In the genomic region with DNA sequence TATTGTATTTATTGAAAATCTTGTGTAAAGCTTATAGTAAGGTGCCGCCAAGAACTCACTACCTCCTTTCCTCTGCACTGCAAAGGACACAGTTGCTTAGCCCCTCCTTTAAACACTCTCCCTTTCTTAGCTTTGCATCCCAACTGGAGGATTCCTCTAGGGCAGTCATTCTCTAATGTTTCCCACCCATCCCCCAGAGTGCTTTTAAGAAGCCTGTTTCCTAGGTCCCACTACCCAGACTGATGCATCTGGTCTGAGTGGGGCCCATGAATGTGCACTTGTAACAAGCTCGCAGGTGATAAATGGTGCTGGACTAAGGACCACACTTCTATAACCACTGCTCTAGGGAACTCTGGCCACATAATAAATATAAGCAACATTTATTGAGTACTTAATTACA, we compare ENCODE assay signal across 31 cellular contexts. TPM values are rescaled to one million over a fixed set of nuclear protein-coding genes. Genes with fewer than 3 reads are reported as not detected.
DNase-seq lines count a peak whose midpoint lies in the region; ATAC-seq, FAIRE-seq and TF ChIP-seq lines count a peak whose summit lies in the region.
"Had no signal": no experiment of that assay in that cellular context is flagged by ENCODE, and none has a peak within 500 bp of the region (broad histone marks: within the 10 kb centered on the region; RNA-seq: fewer than 3 reads in every experiment).

No MANE protein-coding gene starts in this region.

- peaks cover 76% of the 10 kb centered on the region for H3K4me1 ChIP-seq in A549
- peaks cover 30% of the 10 kb centered on the region for H3K4me1 ChIP-seq in HEK293 (ENCODE audit: control insufficient read depth, insufficient read depth, low read length)
- H3K4me1 ChIP-seq in PC-9 (replicated peaks; ENCODE audit: insufficient read depth) = peaks cover 29% of the 10 kb centered on the region

- no peaks in the 10 kb centered on the region for H3K27me3 ChIP-seq in PC-9 (ENCODE audit: insufficient read depth, low read depth)
- H3K27me3 ChIP-seq: BLaER1, left lung, ovary, testis had no signal

- no peak overlapping the region for H2AFZ ChIP-seq in PC-9

- H3K27ac ChIP-seq in A549 = peak overlapping the region; percentile 6 to 63; a peak in 4 of 6 replicates
- H3K27ac ChIP-seq in HEK293 (ENCODE audit: extremely low read depth, low read depth, low read length) = no peak overlapping the region
- peak overlapping the region; percentile 39 for H3K27ac ChIP-seq in PC-9
- H3K27ac ChIP-seq: BLaER1, ovary, testis had no signal

- FAIRE-seq in A549 (lab: Jason Lieb, UNC) = no peak
- FAIRE-seq: endothelial cell of umbilical vein, GM12891 had no signal

- H3K36me3 ChIP-seq in HEK293 (ENCODE audit: control insufficient read depth in 2 of 2, insufficient read depth in 1 of 2, low read length in 2 of 2) = peaks cover 5 to 27% of the 10 kb centered on the region in 2 experiments; a peak in 2 of 3 replicates
- H3K36me3 ChIP-seq in PC-9 (ENCODE audit: low read depth) = peaks cover 70% of the 10 kb centered on the region
- H3K36me3 ChIP-seq: ovary had no signal

- no TSS peak for BruUV-seq in PC-9 (replicated peaks; lab: Mats Ljungman, UMichigan)

- no peak for DNase-seq in A549 (ENCODE audit: low read depth in 1 of 2, low spot score in 1 of 2)
- DNase-seq in PC-9 = no peak
- DNase-seq in iPS-NIHi11 (ENCODE audit: low spot score) = peak; percentile 35
- no peak for DNase-seq in RKO (ENCODE audit: low spot score)
- DNase-seq: ACHN; activated CD4-positive, alpha-beta memory T cell treated with anti-CD3 and anti-CD28 coated beads for 36 hours; COR-L47; DND-41; head of caudate nucleus; HFFc6; immature natural killer cell; left lung; naive thymus-derived CD8-positive, alpha-beta T cell; NCI-H1105 treated with DMSO at 0.1 percent for 48 hours; OCI-M1; ovary; right cardiac atrium; Right ventricle myocardium superior; stimulated activated CD4-positive, alpha-beta T cell treated with anti-CD3 and anti-CD28 coated beads, Interleukin-12 subunit alpha, Interleukin-12 subunit beta, amount 100 ng/mL, for 4 hours; stimulated activated CD4-positive, alpha-beta T cell treated with anti-CD3 and anti-CD28 coated beads, Interleukin-4, amount 100 ng/mL, for 24 hours; stimulated activated naive CD4-positive, alpha-beta T cell; SW 1271; testis had no signal

- H3F3A ChIP-seq in PC-9 (ENCODE audit: insufficient read depth, low read depth) = peaks cover 66% of the 10 kb centered on the region

- H3K4me2 ChIP-seq in A549 = peak overlapping the region; percentile 27
- no peak overlapping the region for H3K4me2 ChIP-seq in PC-9
- H3K4me2 ChIP-seq: BLaER1 had no signal

- no peak for TF ChIP-seq EP300 in A549 (IDR thresholded peaks at IDR 0.05)

- no peak for TF ChIP-seq POLR2A in A549 (IDR thresholded peaks at IDR 0.05; ENCODE audit: low read length)

- TF ChIP-seq CTCF in A549 (IDR thresholded peaks at IDR 0.05) (no peak), HEK293 (tag by site-specific recombination; IDR thresholded peaks at IDR 0.05) (no peak), PC-9 (conservative IDR thresholded peaks at IDR 0.05) (no peak)

- H4K20me1 ChIP-seq in PC-9 (ENCODE audit: insufficient read depth) = peaks cover 69% of the 10 kb centered on the region

- no peaks in the 10 kb centered on the region for H3K9me3 ChIP-seq in A549
- no peaks in the 10 kb centered on the region for H3K9me3 ChIP-seq in HEK293 (ENCODE audit: control insufficient read depth, insufficient read depth, low read depth, low read length)
- H3K9me3 ChIP-seq in PC-9 (ENCODE audit: insufficient read depth, low read depth) = no peaks in the 10 kb centered on the region
- H3K9me3 ChIP-seq: BLaER1, ovary, testis had no signal

- CTCF ChIA-PET in A549 (lab: Yijun Ruan, JAX) = interaction anchor here (0.7 to 3.3 kb wide), 14 partner anchors 9 to 230 kb away, joined by 3 to 9 read pairs (median 4); no protein-coding TSS in a partner anchor
- CTCF ChIA-PET in HEK293 (lab: Yijun Ruan, JAX) = interaction anchor here (0.6 to 0.9 kb wide), 4 partner anchors 27 to 226 kb away, joined by 3 read pairs; no protein-coding TSS in a partner anchor
- CTCF ChIA-PET in PC-9 (lab: Charles Lee) = no interaction called here

- TF ChIP-seq RAD21 in A549 (conservative IDR thresholded peaks at IDR 0.05 in 1 of 2, IDR thresholded peaks at IDR 0.05 in 1 of 2) = no peak

- WGBS in A549 (ENCODE audit: missing lambda C conversion rate) = 77% methylated on average over 2 of the region's 2 CpGs

- ATAC-seq in A549 = peak; percentile 24 to 45; a peak in 3 of 6 replicates
- ATAC-seq in GM21367 (IDR thresholded peaks at IDR 0.05; ENCODE audit: unreplicated experiment) = no peak
- no peak for ATAC-seq in GM21447 (IDR thresholded peaks at IDR 0.05; ENCODE audit: unreplicated experiment)
- ATAC-seq in HG02759 (IDR thresholded peaks at IDR 0.05; ENCODE audit: unreplicated experiment) = no peak
- ATAC-seq: activated naive CD4-positive, alpha-beta T cell treated with anti-CD3 and anti-CD28 coated beads, Interleukin-2, amount 50 U/mL, for 72 hours; naive thymus-derived CD8-positive, alpha-beta T cell; right cardiac atrium had no signal

- intact Hi-C loops in PC-9 (cut with micrococcal nuclease; ENCODE audit: unreplicated experiment) = no loop called here

- H3K79me2 ChIP-seq in PC-9 (ENCODE audit: low read depth) = peaks cover 98% of the 10 kb centered on the region

- H3K4me3 ChIP-seq in A549 (no peak overlapping the region), HEK293 (ENCODE audit: low read depth, low read length) (no peak overlapping the region), PC-9 (no peak overlapping the region)
- H3K4me3 ChIP-seq: BLaER1, left lung, ovary, testis had no signal

- H3K9me2 ChIP-seq in PC-9 (ENCODE audit: insufficient read depth) = no peaks in the 10 kb centered on the region

- POLR2A ChIA-PET in A549 (lab: Yijun Ruan, JAX) = no interaction called here
- POLR2A ChIA-PET in HEK293 (lab: Yijun Ruan, JAX) = no interaction called here
- POLR2A ChIA-PET in PC-9 (lab: Charles Lee; ENCODE audit: unreplicated experiment) = interaction anchor here (0.7 kb wide), 1 partner anchor 89 kb away, joined by 4 read pairs; no protein-coding TSS in a partner anchor

TF ChIP-seq in A549, 52 proteins besides CTCF, POLR2A, EP300 and RAD21:
- no peak for TF ChIP-seq PHF8 (IDR thresholded peaks at IDR 0.05; ENCODE audit: borderline replicate concordance, low read depth)
- no peak for TF ChIP-seq FOSL2 (IDR thresholded peaks at IDR 0.05)
- TF ChIP-seq FOSL2 (CRISPR knock-in tag; IDR thresholded peaks at IDR 0.05) = no peak

TF ChIP-seq in HEK293, 187 proteins besides CTCF, POLR2A, EP300 and RAD21:
- TF ChIP-seq, protein P1, sequence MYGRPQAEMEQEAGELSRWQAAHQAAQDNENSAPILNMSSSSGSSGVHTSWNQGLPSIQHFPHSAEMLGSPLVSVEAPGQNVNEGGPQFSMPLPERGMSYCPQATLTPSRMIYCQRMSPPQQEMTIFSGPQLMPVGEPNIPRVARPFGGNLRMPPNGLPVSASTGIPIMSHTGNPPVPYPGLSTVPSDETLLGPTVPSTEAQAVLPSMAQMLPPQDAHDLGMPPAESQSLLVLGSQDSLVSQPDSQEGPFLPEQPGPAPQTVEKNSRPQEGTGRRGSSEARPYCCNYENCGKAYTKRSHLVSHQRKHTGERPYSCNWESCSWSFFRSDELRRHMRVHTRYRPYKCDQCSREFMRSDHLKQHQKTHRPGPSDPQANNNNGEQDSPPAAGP (tag by site-specific recombination; IDR thresholded peaks at IDR 0.05) = no peak
- TF ChIP-seq, protein P2, sequence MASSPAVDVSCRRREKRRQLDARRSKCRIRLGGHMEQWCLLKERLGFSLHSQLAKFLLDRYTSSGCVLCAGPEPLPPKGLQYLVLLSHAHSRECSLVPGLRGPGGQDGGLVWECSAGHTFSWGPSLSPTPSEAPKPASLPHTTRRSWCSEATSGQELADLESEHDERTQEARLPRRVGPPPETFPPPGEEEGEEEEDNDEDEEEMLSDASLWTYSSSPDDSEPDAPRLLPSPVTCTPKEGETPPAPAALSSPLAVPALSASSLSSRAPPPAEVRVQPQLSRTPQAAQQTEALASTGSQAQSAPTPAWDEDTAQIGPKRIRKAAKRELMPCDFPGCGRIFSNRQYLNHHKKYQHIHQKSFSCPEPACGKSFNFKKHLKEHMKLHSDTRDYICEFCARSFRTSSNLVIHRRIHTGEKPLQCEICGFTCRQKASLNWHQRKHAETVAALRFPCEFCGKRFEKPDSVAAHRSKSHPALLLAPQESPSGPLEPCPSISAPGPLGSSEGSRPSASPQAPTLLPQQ (tag by site-specific recombination; IDR thresholded peaks at IDR 0.05) = peak; percentile 62; the same call in 1 of the 2 replicates
- no peak for TF ChIP-seq ZNF48 (tag by site-specific recombination; IDR thresholded peaks at IDR 0.05)
- no peak for TF ChIP-seq YY2 (tag by site-specific recombination; IDR thresholded peaks at IDR 0.05)
- TF ChIP-seq KLF9 (tag by site-specific recombination; IDR thresholded peaks at IDR 0.05; ENCODE audit: low read depth) = no peak
- TF ChIP-seq, protein P3, sequence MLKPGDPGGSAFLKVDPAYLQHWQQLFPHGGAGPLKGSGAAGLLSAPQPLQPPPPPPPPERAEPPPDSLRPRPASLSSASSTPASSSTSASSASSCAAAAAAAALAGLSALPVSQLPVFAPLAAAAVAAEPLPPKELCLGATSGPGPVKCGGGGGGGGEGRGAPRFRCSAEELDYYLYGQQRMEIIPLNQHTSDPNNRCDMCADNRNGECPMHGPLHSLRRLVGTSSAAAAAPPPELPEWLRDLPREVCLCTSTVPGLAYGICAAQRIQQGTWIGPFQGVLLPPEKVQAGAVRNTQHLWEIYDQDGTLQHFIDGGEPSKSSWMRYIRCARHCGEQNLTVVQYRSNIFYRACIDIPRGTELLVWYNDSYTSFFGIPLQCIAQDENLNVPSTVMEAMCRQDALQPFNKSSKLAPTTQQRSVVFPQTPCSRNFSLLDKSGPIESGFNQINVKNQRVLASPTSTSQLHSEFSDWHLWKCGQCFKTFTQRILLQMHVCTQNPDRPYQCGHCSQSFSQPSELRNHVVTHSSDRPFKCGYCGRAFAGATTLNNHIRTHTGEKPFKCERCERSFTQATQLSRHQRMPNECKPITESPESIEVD (tag by site-specific recombination; IDR thresholded peaks at IDR 0.05) = no peak
TF ChIP-seq in HEK293: peak in this region for 1.

RNA-seq across cellular contexts. Expression of a gene that starts 55.2 kb away (rescaled TPM):
- polyA plus RNA-seq in A549 (2011; rRNA removed) (82.8 and 88.7 TPM in 2 replicates), A549 (2017; fragmentation: RNase III; extraction: RNeasy Plus Mini Kit Qiagen cat#74134 plus additional on column Dnase treatment) (68.1 to 84.0 TPM (median 81.5 TPM) in 3 replicates)
- 39.0 and 48.5 TPM in 2 replicates for polyA plus RNA-seq in A549 (2012; cell fraction: cytosol; rRNA removed)
- 23.2 and 34.8 TPM in 2 replicates for polyA plus RNA-seq in A549 (2012; cell fraction: nucleus; rRNA removed)
- polyA minus RNA-seq in A549 (2011; rRNA and poly(A)+ RNA removed) = 66.0 and 68.4 TPM in 2 replicates
- total RNA-seq in PC-9 (2021) = 61.7 and 63.1 TPM in 2 replicates

Comparison
In these comparisons a context has a peak if more than half of its experiments do, and no peak if none do; other contexts are left out.
1. ATAC-seq: peak in A549 (2 of 2); none in GM21367 (single experiment), GM21447 (single experiment) and HG02759 (single experiment).